ENCODE assay signal across 1 cellular context in the genomic region with DNA sequence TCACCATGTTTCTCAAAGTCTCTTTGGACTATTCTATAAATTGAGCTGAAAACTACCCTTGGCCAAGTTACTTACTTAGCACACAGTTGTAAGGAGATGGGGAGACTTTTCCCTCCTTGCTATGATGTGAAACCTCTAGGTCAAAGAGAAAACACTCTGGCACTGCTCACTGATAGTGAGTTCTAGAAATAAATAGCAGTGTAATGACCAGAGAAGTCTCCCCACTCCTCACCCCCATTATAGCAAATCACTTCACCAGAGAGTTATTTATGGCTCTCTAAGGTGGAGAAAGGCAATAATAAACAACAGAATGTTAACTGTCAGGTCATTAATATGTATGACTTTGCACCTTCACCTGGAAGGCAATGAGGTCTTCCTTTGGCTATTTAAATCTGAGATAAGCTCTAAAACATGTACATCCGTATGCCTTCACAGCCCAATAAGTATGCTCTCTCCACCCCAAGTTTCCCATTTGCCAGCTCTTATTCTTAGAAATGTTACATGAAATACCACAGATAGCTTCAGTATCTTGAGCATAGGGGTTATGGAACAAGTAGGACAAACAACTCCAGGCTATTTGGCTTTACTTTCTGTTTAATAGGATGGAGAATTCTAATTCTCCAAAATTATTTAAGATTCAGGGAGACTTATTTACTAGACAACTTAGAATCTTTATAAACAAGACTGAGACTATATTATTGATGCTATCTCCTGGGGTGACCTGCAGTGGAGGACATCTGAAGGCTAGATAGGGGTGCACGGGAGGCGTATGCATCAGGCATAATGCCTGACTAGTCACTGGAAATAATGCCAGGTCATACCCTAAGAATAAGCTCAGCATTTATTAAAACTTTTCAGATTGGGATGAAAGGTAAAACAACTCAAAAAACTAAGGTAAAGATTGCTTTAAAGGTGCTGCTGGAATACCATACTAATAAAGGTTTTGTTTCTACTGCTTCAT.
TF ChIP-seq lines count a peak whose summit lies in the region.

No MANE protein-coding gene starts in this region.

TF ChIP-seq in GM23338, 12 proteins besides CTCF, POLR2A, EP300 and RAD21 (continued from another document):
- TF ChIP-seq, protein P1, sequence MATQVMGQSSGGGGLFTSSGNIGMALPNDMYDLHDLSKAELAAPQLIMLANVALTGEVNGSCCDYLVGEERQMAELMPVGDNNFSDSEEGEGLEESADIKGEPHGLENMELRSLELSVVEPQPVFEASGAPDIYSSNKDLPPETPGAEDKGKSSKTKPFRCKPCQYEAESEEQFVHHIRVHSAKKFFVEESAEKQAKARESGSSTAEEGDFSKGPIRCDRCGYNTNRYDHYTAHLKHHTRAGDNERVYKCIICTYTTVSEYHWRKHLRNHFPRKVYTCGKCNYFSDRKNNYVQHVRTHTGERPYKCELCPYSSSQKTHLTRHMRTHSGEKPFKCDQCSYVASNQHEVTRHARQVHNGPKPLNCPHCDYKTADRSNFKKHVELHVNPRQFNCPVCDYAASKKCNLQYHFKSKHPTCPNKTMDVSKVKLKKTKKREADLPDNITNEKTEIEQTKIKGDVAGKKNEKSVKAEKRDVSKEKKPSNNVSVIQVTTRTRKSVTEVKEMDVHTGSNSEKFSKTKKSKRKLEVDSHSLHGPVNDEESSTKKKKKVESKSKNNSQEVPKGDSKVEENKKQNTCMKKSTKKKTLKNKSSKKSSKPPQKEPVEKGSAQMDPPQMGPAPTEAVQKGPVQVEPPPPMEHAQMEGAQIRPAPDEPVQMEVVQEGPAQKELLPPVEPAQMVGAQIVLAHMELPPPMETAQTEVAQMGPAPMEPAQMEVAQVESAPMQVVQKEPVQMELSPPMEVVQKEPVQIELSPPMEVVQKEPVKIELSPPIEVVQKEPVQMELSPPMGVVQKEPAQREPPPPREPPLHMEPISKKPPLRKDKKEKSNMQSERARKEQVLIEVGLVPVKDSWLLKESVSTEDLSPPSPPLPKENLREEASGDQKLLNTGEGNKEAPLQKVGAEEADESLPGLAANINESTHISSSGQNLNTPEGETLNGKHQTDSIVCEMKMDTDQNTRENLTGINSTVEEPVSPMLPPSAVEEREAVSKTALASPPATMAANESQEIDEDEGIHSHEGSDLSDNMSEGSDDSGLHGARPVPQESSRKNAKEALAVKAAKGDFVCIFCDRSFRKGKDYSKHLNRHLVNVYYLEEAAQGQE (IDR thresholded peaks at IDR 0.05; ENCODE audit: unreplicated experiment) = no peak
- TF ChIP-seq, protein P2, sequence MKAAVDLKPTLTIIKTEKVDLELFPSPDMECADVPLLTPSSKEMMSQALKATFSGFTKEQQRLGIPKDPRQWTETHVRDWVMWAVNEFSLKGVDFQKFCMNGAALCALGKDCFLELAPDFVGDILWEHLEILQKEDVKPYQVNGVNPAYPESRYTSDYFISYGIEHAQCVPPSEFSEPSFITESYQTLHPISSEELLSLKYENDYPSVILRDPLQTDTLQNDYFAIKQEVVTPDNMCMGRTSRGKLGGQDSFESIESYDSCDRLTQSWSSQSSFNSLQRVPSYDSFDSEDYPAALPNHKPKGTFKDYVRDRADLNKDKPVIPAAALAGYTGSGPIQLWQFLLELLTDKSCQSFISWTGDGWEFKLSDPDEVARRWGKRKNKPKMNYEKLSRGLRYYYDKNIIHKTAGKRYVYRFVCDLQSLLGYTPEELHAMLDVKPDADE (IDR thresholded peaks at IDR 0.05) = no peak
- no peak for TF ChIP-seq ZNF114 (CRISPR knock-in tag; IDR thresholded peaks at IDR 0.05)
- TF ChIP-seq EZH2 (IDR thresholded peaks at IDR 0.05; ENCODE audit: low read depth, unreplicated experiment) = no peak
- no peak for TF ChIP-seq JUNB (IDR thresholded peaks at IDR 0.05; ENCODE audit: unreplicated experiment)
- TF ChIP-seq, protein P3, sequence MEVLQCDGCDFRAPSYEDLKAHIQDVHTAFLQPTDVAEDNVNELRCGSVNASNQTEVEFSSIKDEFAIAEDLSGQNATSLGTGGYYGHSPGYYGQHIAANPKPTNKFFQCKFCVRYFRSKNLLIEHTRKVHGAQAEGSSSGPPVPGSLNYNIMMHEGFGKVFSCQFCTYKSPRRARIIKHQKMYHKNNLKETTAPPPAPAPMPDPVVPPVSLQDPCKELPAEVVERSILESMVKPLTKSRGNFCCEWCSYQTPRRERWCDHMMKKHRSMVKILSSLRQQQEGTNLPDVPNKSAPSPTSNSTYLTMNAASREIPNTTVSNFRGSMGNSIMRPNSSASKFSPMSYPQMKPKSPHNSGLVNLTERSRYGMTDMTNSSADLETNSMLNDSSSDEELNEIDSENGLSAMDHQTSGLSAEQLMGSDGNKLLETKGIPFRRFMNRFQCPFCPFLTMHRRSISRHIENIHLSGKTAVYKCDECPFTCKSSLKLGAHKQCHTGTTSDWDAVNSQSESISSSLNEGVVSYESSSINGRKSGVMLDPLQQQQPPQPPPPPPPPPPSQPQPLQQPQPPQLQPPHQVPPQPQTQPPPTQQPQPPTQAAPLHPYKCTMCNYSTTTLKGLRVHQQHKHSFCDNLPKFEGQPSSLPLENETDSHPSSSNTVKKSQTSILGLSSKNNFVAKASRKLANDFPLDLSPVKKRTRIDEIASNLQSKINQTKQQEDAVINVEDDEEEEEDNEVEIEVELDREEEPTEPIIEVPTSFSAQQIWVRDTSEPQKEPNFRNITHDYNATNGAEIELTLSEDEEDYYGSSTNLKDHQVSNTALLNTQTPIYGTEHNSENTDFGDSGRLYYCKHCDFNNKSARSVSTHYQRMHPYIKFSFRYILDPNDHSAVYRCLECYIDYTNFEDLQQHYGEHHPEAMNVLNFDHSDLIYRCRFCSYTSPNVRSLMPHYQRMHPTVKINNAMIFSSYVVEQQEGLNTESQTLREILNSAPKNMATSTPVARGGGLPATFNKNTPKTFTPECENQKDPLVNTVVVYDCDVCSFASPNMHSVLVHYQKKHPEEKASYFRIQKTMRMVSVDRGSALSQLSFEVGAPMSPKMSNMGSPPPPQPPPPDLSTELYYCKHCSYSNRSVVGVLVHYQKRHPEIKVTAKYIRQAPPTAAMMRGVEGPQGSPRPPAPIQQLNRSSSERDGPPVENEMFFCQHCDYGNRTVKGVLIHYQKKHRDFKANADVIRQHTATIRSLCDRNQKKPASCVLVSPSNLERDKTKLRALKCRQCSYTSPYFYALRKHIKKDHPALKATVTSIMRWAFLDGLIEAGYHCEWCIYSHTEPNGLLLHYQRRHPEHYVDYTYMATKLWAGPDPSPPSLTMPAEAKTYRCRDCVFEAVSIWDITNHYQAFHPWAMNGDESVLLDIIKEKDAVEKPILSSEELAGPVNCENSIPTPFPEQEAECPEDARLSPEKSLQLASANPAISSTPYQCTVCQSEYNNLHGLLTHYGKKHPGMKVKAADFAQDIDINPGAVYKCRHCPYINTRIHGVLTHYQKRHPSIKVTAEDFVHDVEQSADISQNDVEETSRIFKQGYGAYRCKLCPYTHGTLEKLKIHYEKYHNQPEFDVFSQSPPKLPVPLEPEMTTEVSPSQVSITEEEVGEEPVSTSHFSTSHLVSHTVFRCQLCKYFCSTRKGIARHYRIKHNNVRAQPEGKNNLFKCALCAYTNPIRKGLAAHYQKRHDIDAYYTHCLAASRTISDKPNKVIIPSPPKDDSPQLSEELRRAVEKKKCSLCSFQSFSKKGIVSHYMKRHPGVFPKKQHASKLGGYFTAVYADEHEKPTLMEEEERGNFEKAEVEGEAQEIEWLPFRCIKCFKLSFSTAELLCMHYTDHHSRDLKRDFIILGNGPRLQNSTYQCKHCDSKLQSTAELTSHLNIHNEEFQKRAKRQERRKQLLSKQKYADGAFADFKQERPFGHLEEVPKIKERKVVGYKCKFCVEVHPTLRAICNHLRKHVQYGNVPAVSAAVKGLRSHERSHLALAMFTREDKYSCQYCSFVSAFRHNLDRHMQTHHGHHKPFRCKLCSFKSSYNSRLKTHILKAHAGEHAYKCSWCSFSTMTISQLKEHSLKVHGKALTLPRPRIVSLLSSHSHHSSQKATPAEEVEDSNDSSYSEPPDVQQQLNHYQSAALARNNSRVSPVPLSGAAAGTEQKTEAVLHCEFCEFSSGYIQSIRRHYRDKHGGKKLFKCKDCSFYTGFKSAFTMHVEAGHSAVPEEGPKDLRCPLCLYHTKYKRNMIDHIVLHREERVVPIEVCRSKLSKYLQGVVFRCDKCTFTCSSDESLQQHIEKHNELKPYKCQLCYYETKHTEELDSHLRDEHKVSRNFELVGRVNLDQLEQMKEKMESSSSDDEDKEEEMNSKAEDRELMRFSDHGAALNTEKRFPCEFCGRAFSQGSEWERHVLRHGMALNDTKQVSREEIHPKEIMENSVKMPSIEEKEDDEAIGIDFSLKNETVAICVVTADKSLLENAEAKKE (CRISPR knock-in tag; IDR thresholded peaks at IDR 0.05) = no peak
- no peak for TF ChIP-seq POLR2AphosphoS5 (IDR thresholded peaks at IDR 0.05; ENCODE audit: low read depth)
- no peak for TF ChIP-seq ZNF331 (CRISPR knock-in tag; IDR thresholded peaks at IDR 0.05; ENCODE audit: low read depth)
